8 cellular contexts compared by ENCODE assay signal in the genomic region with DNA sequence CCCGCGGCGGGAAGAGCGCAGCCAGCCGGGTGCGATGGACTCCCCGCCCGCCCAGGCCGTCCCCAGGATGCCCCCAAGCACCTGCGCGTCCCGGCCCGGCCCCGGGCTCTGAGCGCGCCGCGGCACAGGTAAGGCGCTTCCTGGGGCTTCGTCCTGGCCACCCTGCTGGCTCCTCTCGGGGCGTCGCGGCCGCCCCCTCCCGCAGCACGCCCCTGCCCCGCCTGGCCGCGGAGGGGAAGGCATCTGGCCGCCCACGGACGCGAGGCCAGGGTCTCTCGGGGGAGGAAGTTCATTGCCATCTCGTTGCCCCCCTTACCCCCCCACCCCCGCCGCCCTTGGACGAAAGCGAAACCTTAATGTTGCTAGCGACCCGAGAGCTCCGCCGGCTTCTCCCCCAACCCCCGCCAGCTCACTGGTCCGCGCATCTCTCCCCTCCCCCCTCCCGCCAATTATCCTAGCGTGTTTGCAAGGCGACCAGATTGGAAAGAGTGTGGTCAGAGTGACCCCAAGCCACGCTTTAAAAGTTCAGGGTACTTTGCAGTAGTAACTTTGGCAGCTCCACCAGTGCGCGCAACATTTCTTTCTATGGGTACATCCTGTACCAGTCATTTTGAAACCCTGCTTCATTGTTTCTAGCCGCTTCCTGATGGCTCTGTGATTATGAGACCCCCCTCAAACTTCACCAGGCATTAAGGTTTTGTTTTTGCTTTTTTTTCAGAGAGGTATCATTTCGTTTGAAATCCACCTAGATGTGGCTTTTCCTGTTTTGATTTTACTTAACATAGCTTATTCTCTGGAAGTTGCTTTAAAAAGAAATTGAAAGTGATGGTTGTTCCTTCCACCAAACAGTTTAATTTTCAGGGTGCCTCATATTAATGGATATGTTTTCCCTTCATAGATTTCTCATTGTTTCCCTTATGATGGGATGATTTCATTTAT. TPM values are rescaled to one million over a fixed set of nuclear protein-coding genes. Genes with fewer than 3 reads are reported as not detected.
DNase-seq lines count a peak whose midpoint lies in the region; ATAC-seq and TF ChIP-seq lines count a peak whose summit lies in the region.

No MANE protein-coding gene starts in this region.

- H3K27me3 ChIP-seq in GM06990 (replicated peaks; ENCODE audit: control insufficient read depth, insufficient read depth, low read length) (no peaks in the 10 kb centered on the region), duodenal mucosa (ENCODE audit: control insufficient read depth in 1 of 2, insufficient read depth in 2 of 2, low read length in 2 of 2) (peaks cover 6 to 8% of the 10 kb centered on the region in 2 donors), mononuclear cell (ENCODE audit: insufficient read depth, low read length) (no peaks in the 10 kb centered on the region)

- H3K9me3 ChIP-seq in duodenal mucosa (ENCODE audit: control insufficient read depth in 1 of 2, low read length in 2 of 2) (no peaks in the 10 kb centered on the region), mononuclear cell (ENCODE audit: low read depth, low read length) (no peaks in the 10 kb centered on the region)

- TF ChIP-seq CTCF in GM06990 (IDR thresholded peaks at IDR 0.05; ENCODE audit: insufficient read depth, low read length, poor library complexity, severe bottlenecking), result no peak

- peak overlapping the region; percentile 58 for H3K27ac ChIP-seq in duodenal mucosa (ENCODE audit: low read depth, low read length)

- H3K4me3 ChIP-seq in GM06990 (replicated peaks; ENCODE audit: low read depth, low read length) (peak overlapping the region; percentile 71), duodenal mucosa (ENCODE audit: low read depth in 1 of 2, low read length in 2 of 2) (peak overlapping the region; percentile 68 to 84), mononuclear cell (ENCODE audit: low read length) (peak overlapping the region; percentile 67)

- H3K36me3 ChIP-seq in GM06990 (ENCODE audit: control insufficient read depth, insufficient read depth, low read length), result no peaks in the 10 kb centered on the region
- no peaks in the 10 kb centered on the region for H3K36me3 ChIP-seq in duodenal mucosa (ENCODE audit: control insufficient read depth in 1 of 2, insufficient read depth in 2 of 2, low read length in 2 of 2)

- ATAC-seq in GM21717 (IDR thresholded peaks at IDR 0.05; ENCODE audit: unreplicated experiment), result peak; percentile 62

- DNase-seq in GM06990 (ENCODE audit: extremely low read depth, insufficient read length) (peak; percentile 88), KG1 (lab: John Stamatoyannopoulos, UW) (peak; percentile 28), H4 (ENCODE audit: low spot score) (no peak)
- DNase-seq in activated CD4-positive, alpha-beta T cell treated with anti-CD3 and anti-CD28 coated beads for 4 hours, result peak; percentile 45 to 73
- DNase-seq in stimulated activated CD8-positive, alpha-beta memory T cell treated with anti-CD3 and anti-CD28 coated beads, Interleukin-4, amount 100 ng/mL, for 24 hours (ENCODE audit: low read depth), result peak; percentile 42

- H3K4me1 ChIP-seq in duodenal mucosa (ENCODE audit: control insufficient read depth in 1 of 2, insufficient read depth in 2 of 2, low read length in 2 of 2) (peaks cover 10 to 16% of the 10 kb centered on the region in 2 donors), mononuclear cell (ENCODE audit: insufficient read depth, low read length) (peaks cover 42% of the 10 kb centered on the region)

- H3K9ac ChIP-seq in duodenal mucosa (ENCODE audit: low read depth in 1 of 2, low read length in 2 of 2), result peak overlapping the region; percentile 25 to 50

RNA-seq across cellular contexts. Expression of a gene that starts 0.6 kb away (rescaled TPM):
- 72.6 TPM for total RNA-seq in mononuclear cell
- total RNA-seq in H4 (2014; rRNA removed; shearing (Covaris generic)), result 92.0 and 110 TPM in 2 replicates
